Comparison of ENCODE assay signal across 33 cellular contexts in genomic region chr17:38721802-38722201, GRCh38.
"Had no signal": no experiment of that assay in that cellular context is flagged by ENCODE, and none has a peak within 500 bp of the region (broad histone marks: within the 10 kb centered on the region; RNA-seq: fewer than 3 reads in every experiment).

No MANE protein-coding gene starts in this region.

- H3K4me3 Mint-ChIP-seq: activated CD4-positive, alpha-beta memory T cell treated with anti-CD3 and anti-CD28 coated beads, Interleukin-2, amount 10 ng/mL, durations not matched to agents 7 days and 5 days; activated CD8-positive, alpha-beta memory T cell treated with anti-CD3 and anti-CD28 coated beads, Interleukin-2, amount 10 ng/mL, durations not matched to agents 7 days and 5 days; activated naive CD4-positive, alpha-beta T cell treated with anti-CD3 and anti-CD28 coated beads for 36 hours had no signal

- H3K27ac ChIP-seq: body of pancreas, SJCRH30, WERI-Rb-1 had no signal

- H3K27me3 Mint-ChIP-seq: activated CD4-positive, alpha-beta memory T cell treated with anti-CD3 and anti-CD28 coated beads, Interleukin-2, amount 10 ng/mL, durations not matched to agents 7 days and 5 days; activated CD8-positive, alpha-beta memory T cell treated with anti-CD3 and anti-CD28 coated beads, Interleukin-2, amount 10 ng/mL, durations not matched to agents 7 days and 5 days had no signal

- H3K9me3 Mint-ChIP-seq: activated CD4-positive, alpha-beta memory T cell treated with anti-CD3 and anti-CD28 coated beads, Interleukin-2, amount 10 ng/mL, durations not matched to agents 7 days and 5 days; activated naive CD4-positive, alpha-beta T cell treated with anti-CD3 and anti-CD28 coated beads for 36 hours; activated naive CD4-positive, alpha-beta T cell treated with anti-CD3 and anti-CD28 coated beads, Interleukin-2, amount 50 U/mL, for 72 hours; activated T-helper 2 cell treated with anti-CD3 and anti-CD28 coated beads, Interferon-gamma antibody, Interleukin-2, Interleukin-4, amounts not matched to agents 10 μg/mL and 5 μg/mL and 100 μg/mL, durations not matched to agents 14 hours and 24 hours and 36 hours had no signal

- FAIRE-seq: astrocyte, bronchial epithelial cell had no signal

- H3K27ac Mint-ChIP-seq: activated CD8-positive, alpha-beta memory T cell treated with anti-CD3 and anti-CD28 coated beads, Interleukin-2, amount 10 ng/mL, durations not matched to agents 7 days and 5 days; activated T-helper 2 cell treated with anti-CD3 and anti-CD28 coated beads, Interferon-gamma antibody, Interleukin-2, Interleukin-4, amounts not matched to agents 10 μg/mL and 5 μg/mL and 100 μg/mL, durations not matched to agents 14 hours and 24 hours and 36 hours had no signal

- H3K9me3 ChIP-seq: adrenal gland, body of pancreas, MG63, SJCRH30 had no signal

- H3K27me3 ChIP-seq: adrenal gland, body of pancreas, MG63, SJCRH30 had no signal

- H3K4me3 ChIP-seq: adrenal gland, body of pancreas, MG63, SJCRH30, SK-N-MC had no signal

- ATAC-seq: activated CD8-positive, alpha-beta memory T cell treated with anti-CD3 and anti-CD28 coated beads, Interleukin-2, amount 10 ng/mL, durations not matched to agents 7 days and 5 days; activated naive CD4-positive, alpha-beta T cell treated with anti-CD3 and anti-CD28 coated beads, Interleukin-2, amount 50 U/mL, for 72 hours; body of pancreas; Panc1 had no signal

- DNase-seq: activated CD4-positive, alpha-beta memory T cell treated with anti-CD3 and anti-CD28 coated beads, Interleukin-2, amount 10 ng/mL, durations not matched to agents 7 days and 5 days; activated CD4-positive, alpha-beta T cell treated with anti-CD3 and anti-CD28 coated beads for 1 hour; activated CD4-positive, alpha-beta T cell treated with anti-CD3 and anti-CD28 coated beads for 48 hours; activated CD4-positive, CD25-positive, alpha-beta regulatory T cell; activated CD8-positive, alpha-beta memory T cell treated with anti-CD3 and anti-CD28 coated beads for 24 hours; activated CD8-positive, alpha-beta memory T cell treated with anti-CD3 and anti-CD28 coated beads, Interleukin-2, amount 10 ng/mL, durations not matched to agents 7 days and 5 days; activated CD8-positive, alpha-beta memory T cell treated with anti-CD3 and anti-CD28 coated beads, Interleukin-2, amount 50 U/mL, for 48 hours; activated gamma-delta T cell; activated naive CD4-positive, alpha-beta T cell treated with anti-CD3 and anti-CD28 coated beads for 36 hours; adrenal gland; body of pancreas; caudate nucleus; cerebellar nuclear complex; Kasumi-1; MG63; NCI-H1048; NCI-H1105 treated with DMSO at 0.1 percent for 48 hours; NCI-H1436; NCI-H1694; NCI-H1930; NCI-H2081 treated with DMSO at 0.1 percent for 48 hours; NCI-H345; NCI-H524 treated with DMSO at 0.1 percent for 48 hours; SHP77; SJCRH30; T1000; WERI-Rb-1 had no signal
